25 cellular contexts compared by ENCODE assay signal in genomic region chr10:63758080-63758479, GRCh38.
A peak's percentile ranks its signal among the peaks of the same experiment; 100 is the strongest.
DNase-seq lines count a peak whose midpoint lies in the region; ATAC-seq and TF ChIP-seq lines count a peak whose summit lies in the region.
"Had no signal": no experiment of that assay in that cellular context is flagged by ENCODE, and none has a peak within 500 bp of the region (broad histone marks: within the 10 kb centered on the region; RNA-seq: fewer than 3 reads in every experiment).

No MANE protein-coding gene starts in this region.

- ATAC-seq in GM18907 (IDR thresholded peaks at IDR 0.05; ENCODE audit: unreplicated experiment), result no peak

- TF ChIP-seq CTCF in fibroblast of the aortic adventitia (IDR thresholded peaks at IDR 0.05; ENCODE audit: insufficient read depth, low read length), result no peak

- peak; percentile 65 for DNase-seq in LHCN-M2 (ENCODE audit: low read depth)
- DNase-seq in astrocyte of the hippocampus (ENCODE audit: low read depth, low spot score), result peak; percentile 61
- peak; percentile 69 for DNase-seq in fibroblast of the aortic adventitia (ENCODE audit: low read depth)
- peak; percentile 9 for DNase-seq in stromal cell of bone marrow (ENCODE audit: low read depth)
- no peak for DNase-seq in NCI-H187 treated with DMSO at 0.1 percent for 48 hours (lab: John Stamatoyannopoulos, UW)
- no peak for DNase-seq in nucleus accumbens (lab: John Stamatoyannopoulos, UW)
- DNase-seq: activated CD4-positive, alpha-beta T cell treated with anti-CD3 and anti-CD28 coated beads for 48 hours; activated naive CD4-positive, alpha-beta T cell treated with anti-CD3 and anti-CD28 coated beads for 36 hours; activated T-cell treated with anti-CD3 and anti-CD28 coated beads, Interleukin-2, amount 50 U/mL, for 24 hours; amygdala; CD4-positive, alpha-beta memory T cell; central memory CD4-positive, alpha-beta T cell; dermis blood vessel endothelial cell; NCI-H1092; NCI-H187; NCI-H2171 treated with DMSO at 0.1 percent for 48 hours; NCI-H524; NK-92 treated with Interleukin-12 subunit alpha and Interleukin-12 subunit beta, amount 100 ng/mL, for 24 hours; PC-9; Right ventricle myocardium superior; sigmoid colon; stimulated activated CD4-positive, alpha-beta T cell treated with anti-CD3 and anti-CD28 coated beads, Interleukin-15, amount 100 ng/mL, for 24 hours; stimulated activated naive CD4-positive, alpha-beta T cell treated with Interleukin-2 at 50 U/mL for 16 hours had no signal

- H3K4me3 ChIP-seq in fibroblast of the aortic adventitia (ENCODE audit: low read depth, low read length), result no peak overlapping the region
- H3K4me3 ChIP-seq: PC-9, sigmoid colon, thoracic aorta had no signal

Comparison
In these comparisons a context has a peak if more than half of its experiments do, and no peak if none do; other contexts are left out.
1. DNase-seq: peak in LHCN-M2 (single experiment), astrocyte of the hippocampus (single experiment), fibroblast of the aortic adventitia (single experiment) and stromal cell of bone marrow (single experiment); none in NCI-H187 treated with DMSO at 0.1 percent for 48 hours (single experiment) and nucleus accumbens (0 of 56).